1 cellular context compared by ENCODE assay signal in the genomic region with DNA sequence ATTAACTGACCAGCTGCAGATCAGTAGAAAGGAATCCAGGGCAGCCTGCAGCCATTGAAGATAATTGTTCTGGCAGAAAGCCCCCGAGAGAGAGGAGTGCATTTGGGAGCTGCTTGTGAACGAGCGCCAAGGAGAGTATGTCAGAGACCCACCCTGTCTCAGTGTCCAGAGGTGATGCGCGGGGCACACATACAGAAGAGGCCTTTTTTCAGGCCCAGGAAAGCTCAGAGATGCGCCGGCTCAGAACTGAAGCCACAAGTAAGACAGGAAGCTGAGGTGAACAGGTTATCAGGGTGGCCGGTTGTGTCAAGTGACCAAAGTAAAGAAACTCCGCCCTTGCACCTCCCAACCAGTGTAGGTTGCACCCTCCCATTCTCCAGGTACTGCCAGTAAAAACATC.
TF ChIP-seq lines count a peak whose summit lies in the region.

No MANE protein-coding gene starts in this region.

TF ChIP-seq in HepG2, 621 proteins besides CTCF, POLR2A, EP300 and RAD21 (continued from another document):
- TF ChIP-seq, protein P1, sequence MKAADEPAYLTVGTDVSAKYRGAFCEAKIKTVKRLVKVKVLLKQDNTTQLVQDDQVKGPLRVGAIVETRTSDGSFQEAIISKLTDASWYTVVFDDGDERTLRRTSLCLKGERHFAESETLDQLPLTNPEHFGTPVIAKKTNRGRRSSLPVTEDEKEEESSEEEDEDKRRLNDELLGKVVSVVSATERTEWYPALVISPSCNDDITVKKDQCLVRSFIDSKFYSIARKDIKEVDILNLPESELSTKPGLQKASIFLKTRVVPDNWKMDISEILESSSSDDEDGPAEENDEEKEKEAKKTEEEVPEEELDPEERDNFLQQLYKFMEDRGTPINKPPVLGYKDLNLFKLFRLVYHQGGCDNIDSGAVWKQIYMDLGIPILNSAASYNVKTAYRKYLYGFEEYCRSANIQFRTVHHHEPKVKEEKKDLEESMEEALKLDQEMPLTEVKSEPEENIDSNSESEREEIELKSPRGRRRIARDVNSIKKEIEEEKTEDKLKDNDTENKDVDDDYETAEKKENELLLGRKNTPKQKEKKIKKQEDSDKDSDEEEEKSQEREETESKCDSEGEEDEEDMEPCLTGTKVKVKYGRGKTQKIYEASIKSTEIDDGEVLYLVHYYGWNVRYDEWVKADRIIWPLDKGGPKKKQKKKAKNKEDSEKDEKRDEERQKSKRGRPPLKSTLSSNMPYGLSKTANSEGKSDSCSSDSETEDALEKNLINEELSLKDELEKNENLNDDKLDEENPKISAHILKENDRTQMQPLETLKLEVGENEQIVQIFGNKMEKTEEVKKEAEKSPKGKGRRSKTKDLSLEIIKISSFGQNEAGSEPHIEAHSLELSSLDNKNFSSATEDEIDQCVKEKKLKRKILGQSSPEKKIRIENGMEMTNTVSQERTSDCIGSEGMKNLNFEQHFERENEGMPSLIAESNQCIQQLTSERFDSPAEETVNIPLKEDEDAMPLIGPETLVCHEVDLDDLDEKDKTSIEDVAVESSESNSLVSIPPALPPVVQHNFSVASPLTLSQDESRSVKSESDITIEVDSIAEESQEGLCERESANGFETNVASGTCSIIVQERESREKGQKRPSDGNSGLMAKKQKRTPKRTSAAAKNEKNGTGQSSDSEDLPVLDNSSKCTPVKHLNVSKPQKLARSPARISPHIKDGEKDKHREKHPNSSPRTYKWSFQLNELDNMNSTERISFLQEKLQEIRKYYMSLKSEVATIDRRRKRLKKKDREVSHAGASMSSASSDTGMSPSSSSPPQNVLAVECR (CRISPR knock-in tag; IDR thresholded peaks at IDR 0.05; ENCODE audit: borderline replicate concordance), result no peak
- TF ChIP-seq RXRA (CRISPR knock-in tag; IDR thresholded peaks at IDR 0.05) (no peak), SP5 (CRISPR knock-in tag; IDR thresholded peaks at IDR 0.05; ENCODE audit: borderline replicate concordance, low read depth) (peak; percentile 70; the same call in 1 of the 2 replicates), ZNF335 (CRISPR knock-in tag; IDR thresholded peaks at IDR 0.05) (no peak), SALL2 (CRISPR knock-in tag; IDR thresholded peaks at IDR 0.05) (no peak)
